9 cellular contexts compared by ENCODE assay signal in the genomic region with DNA sequence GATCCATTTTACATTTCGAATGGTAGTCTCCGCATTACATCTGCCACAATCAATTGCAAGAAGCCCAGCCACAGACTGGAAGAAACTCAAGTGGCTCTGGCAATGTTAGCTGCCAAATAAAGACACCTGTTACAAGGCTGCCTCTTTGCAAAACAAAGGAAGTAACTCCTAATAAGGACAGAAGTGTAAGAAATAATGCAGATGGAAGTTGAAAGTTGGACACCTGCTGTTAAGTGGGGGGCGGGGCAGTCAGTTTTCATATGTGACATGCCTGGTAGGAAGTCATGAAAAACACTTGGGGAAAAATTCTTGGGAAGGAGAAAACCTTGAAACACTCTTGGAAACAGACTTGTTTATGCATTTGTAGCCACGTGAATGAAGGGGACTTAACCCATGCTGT.
A peak's percentile ranks its signal among the peaks of the same experiment; 100 is the strongest.
DNase-seq lines count a peak whose midpoint lies in the region; ATAC-seq and TF ChIP-seq lines count a peak whose summit lies in the region.
"Had no signal": no experiment of that assay in that cellular context is flagged by ENCODE, and none has a peak within 500 bp of the region (broad histone marks: within the 10 kb centered on the region; RNA-seq: fewer than 3 reads in every experiment).

No MANE protein-coding gene starts in this region.

- H3K27ac Mint-ChIP-seq in nephron progenitor cell, result no peak overlapping the region
- H3K27ac Mint-ChIP-seq: activated naive CD4-positive, alpha-beta T cell treated with anti-CD3 and anti-CD28 coated beads, Interleukin-2, amount 50 U/mL, for 24 hours had no signal

- H3K36me3 Mint-ChIP-seq in nephron progenitor cell (ENCODE audit: low read depth), result no peaks in the 10 kb centered on the region
- H3K36me3 Mint-ChIP-seq: activated naive CD4-positive, alpha-beta T cell treated with anti-CD3 and anti-CD28 coated beads, Interleukin-2, amount 50 U/mL, for 24 hours had no signal

- H3K27me3 Mint-ChIP-seq in nephron progenitor cell (ENCODE audit: low read depth, poor library complexity), result no peaks in the 10 kb centered on the region

- H3K9me3 Mint-ChIP-seq in nephron progenitor cell, result no peaks in the 10 kb centered on the region
- H3K9me3 Mint-ChIP-seq: activated naive CD4-positive, alpha-beta T cell treated with anti-CD3 and anti-CD28 coated beads, Interleukin-2, amount 50 U/mL, for 24 hours had no signal

- DNase-seq in DMS53 treated with DMSO at 0.1 percent for 48 hours (lab: John Stamatoyannopoulos, UW; ENCODE audit: unreplicated experiment), result peak; percentile 78
- DNase-seq in GM20000 (ENCODE audit: low spot score), result peak; percentile 38
- peak; percentile 90 for DNase-seq in NCI-H524 treated with DMSO at 0.1 percent for 48 hours (lab: John Stamatoyannopoulos, UW)
- DNase-seq in nephron progenitor cell, result no peak
- no peak for DNase-seq in stimulated activated CD4-positive, alpha-beta T cell treated with anti-CD3 and anti-CD28 coated beads, Interleukin-2, amount 100 ng/mL, for 48 hours
- DNase-seq in SKM-1 (lab: John Stamatoyannopoulos, UW; ENCODE audit: unreplicated experiment), result no peak
- no peak for DNase-seq in middle frontal gyrus (ENCODE audit: extremely low spot score, low spot score)

- TF ChIP-seq CTCF in GM20000 (IDR thresholded peaks at IDR 0.05; ENCODE audit: extremely low read depth, missing control alignments), result no peak
- TF ChIP-seq CTCF in nephron progenitor cell (IDR thresholded peaks at IDR 0.05), result no peak

- no peak overlapping the region for H3K4me3 Mint-ChIP-seq in nephron progenitor cell
- H3K4me3 Mint-ChIP-seq: activated naive CD4-positive, alpha-beta T cell treated with anti-CD3 and anti-CD28 coated beads, Interleukin-2, amount 50 U/mL, for 24 hours had no signal

- H3K4me1 Mint-ChIP-seq in nephron progenitor cell, result no peaks in the 10 kb centered on the region
- H3K4me1 Mint-ChIP-seq: activated naive CD4-positive, alpha-beta T cell treated with anti-CD3 and anti-CD28 coated beads, Interleukin-2, amount 50 U/mL, for 24 hours had no signal

- peak; percentile 60 for ATAC-seq in HG03378 (IDR thresholded peaks at IDR 0.05; ENCODE audit: unreplicated experiment)

Comparison
In these comparisons a context has a peak if more than half of its experiments do, and no peak if none do; other contexts are left out.
1. DNase-seq: peak in DMS53 treated with DMSO at 0.1 percent for 48 hours (single experiment), GM20000 (single experiment) and NCI-H524 treated with DMSO at 0.1 percent for 48 hours (single experiment); none in nephron progenitor cell (single experiment), stimulated activated CD4-positive, alpha-beta T cell treated with anti-CD3 and anti-CD28 coated beads, Interleukin-2, amount 100 ng/mL, for 48 hours (0 of 2), SKM-1 (single experiment) and middle frontal gyrus (single experiment).